Comparison of ENCODE assay signal across 8 cellular contexts in the genomic region with DNA sequence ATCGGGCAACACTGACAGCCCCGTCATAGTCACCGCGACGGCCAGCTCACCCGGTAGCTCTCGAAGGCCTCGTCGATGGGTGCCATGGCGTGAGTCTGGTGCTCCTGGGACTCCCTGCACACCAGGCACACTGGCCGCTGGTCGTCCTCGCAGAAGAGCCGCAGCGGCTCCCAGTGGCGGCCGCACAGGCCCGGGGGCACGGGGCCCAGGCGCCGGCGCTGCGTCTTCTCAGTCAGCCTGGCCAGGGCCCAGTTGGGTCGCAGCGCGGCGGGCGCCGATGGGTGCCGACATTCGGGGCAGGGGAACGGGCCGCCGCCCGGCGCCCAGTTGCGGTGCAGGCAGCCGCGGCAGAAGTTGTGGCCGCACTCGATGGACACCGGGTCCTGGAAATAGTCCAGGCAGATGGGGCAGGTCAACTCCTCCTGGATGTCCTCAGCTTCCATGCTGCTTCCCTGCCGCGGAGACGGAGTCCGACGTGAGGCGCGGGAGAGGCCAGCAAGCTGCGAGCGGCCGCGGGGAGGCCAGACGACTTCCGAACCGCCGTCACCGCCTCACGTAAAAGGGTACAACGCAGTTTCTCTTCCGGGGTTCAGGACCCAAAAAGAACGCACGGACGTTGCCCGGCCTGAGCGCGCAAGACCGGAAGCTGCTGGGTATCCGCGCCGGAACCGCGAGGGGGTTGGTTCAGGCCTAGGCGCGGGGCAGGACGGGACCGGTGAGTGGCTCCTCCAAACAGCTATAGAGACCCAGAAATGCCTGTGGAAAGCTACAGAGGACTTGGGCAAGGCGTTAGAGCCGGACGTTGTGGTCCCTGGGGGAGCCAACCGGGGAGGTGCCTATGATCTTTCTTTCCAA. TPM values are rescaled to one million over a fixed set of nuclear protein-coding genes. Genes with fewer than 3 reads are reported as not detected.
DNase-seq lines count a peak whose midpoint lies in the region; ATAC-seq and TF ChIP-seq lines count a peak whose summit lies in the region.

A gene with protein sequence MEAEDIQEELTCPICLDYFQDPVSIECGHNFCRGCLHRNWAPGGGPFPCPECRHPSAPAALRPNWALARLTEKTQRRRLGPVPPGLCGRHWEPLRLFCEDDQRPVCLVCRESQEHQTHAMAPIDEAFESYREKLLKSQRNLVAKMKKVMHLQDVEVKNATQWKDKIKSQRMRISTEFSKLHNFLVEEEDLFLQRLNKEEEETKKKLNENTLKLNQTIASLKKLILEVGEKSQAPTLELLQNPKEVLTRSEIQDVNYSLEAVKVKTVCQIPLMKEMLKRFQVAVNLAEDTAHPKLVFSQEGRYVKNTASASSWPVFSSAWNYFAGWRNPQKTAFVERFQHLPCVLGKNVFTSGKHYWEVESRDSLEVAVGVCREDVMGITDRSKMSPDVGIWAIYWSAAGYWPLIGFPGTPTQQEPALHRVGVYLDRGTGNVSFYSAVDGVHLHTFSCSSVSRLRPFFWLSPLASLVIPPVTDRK (minus strand): TSS at position 572 of the 855 bp plus-strand sequence. CDS start 129 bp downstream, at position 443.

- H3K4me3 ChIP-seq in adipocyte (ENCODE audit: low read length) (peak within 1 kb of the TSS; percentile 98), heart left ventricle (peak within 1 kb of the TSS; percentile 57 to 97 (median 81)), uterus (peak within 1 kb of the TSS; percentile 59 to 96)

- H3K27me3 ChIP-seq in adipocyte (replicated peaks; ENCODE audit: control insufficient read depth, insufficient read depth, low read length) = no peaks in the 10 kb centered on the region
- H3K27me3 ChIP-seq in heart left ventricle = no peaks in the 10 kb centered on the region
- no peaks in the 10 kb centered on the region for H3K27me3 ChIP-seq in uterus

- intact Hi-C loops in heart left ventricle (cut with DNase I) (loop anchor here in 7 of 10 donors (2.0 to 10.0 kb wide), 7 partner anchors 68 to 304 kb away; partner anchors contain the start of genes ZNF3 (in 5 of the 7), COPS6 (in 3 of the 7) and ZSCAN25 (in 1 of the 7)), uterus (cut with DNase I; ENCODE audit: low total_unique reads) (no loop called here)

- peak in 1 of 2 donors; percentile 88 for TF ChIP-seq POLR2A in heart left ventricle (IDR thresholded peaks at IDR 0.05)
- peak; percentile 60 to 78 for TF ChIP-seq POLR2A in uterus (IDR thresholded peaks at IDR 0.05)

- H3K9me3 ChIP-seq in adipocyte (ENCODE audit: control insufficient read depth, low read length) = no peaks in the 10 kb centered on the region
- no peaks in the 10 kb centered on the region for H3K9me3 ChIP-seq in heart left ventricle
- H3K9me3 ChIP-seq in uterus = no peaks in the 10 kb centered on the region

- H3K27ac ChIP-seq in heart left ventricle (peak within 1 kb of the TSS; percentile 51 to 97 (median 92)), uterus (peak within 1 kb of the TSS; percentile 82 to 92)

- peak; percentile 83 for DNase-seq in NCI-H1105 treated with DMSO at 0.1 percent for 48 hours (lab: John Stamatoyannopoulos, UW)
- DNase-seq in T follicular helper cell (ENCODE audit: low read depth) = peak; percentile 78
- DNase-seq in adipocyte (ENCODE audit: low read depth) = peak; percentile 96
- DNase-seq in heart left ventricle = peak; percentile 92 to 95 (median 95)
- peak; percentile 57 for DNase-seq in pulmonary artery endothelial cell (ENCODE audit: low read depth, low spot score)
- peak; percentile 90 for DNase-seq in uterus

- ATAC-seq in HG02678 (IDR thresholded peaks at IDR 0.05; ENCODE audit: unreplicated experiment) = peak; percentile 98
- peak; percentile 99 to 100 (median 99) for ATAC-seq in heart left ventricle

- H3K36me3 ChIP-seq in adipocyte (ENCODE audit: control insufficient read depth, insufficient read depth, low read length, severe bottlenecking) (peaks cover 18% of the 10 kb centered on the region), heart left ventricle (peaks cover 0 to 36% (median 31%) of the 10 kb centered on the region in 9 donors), uterus (no peaks in the 10 kb centered on the region)

- WGBS in heart left ventricle, 4 donors = 1 to 8% (median 4%) methylated on average over 47 to 81 of the region's 81 CpGs

- H3K4me1 ChIP-seq in adipocyte (ENCODE audit: control insufficient read depth, insufficient read depth, low read length) (peaks cover 25% of the 10 kb centered on the region), heart left ventricle (peaks cover 9 to 42% (median 31%) of the 10 kb centered on the region in 12 donors), uterus (peaks cover 6 to 13% of the 10 kb centered on the region in 2 donors)

- peak within 1 kb of the TSS; percentile 98 for H3K9ac ChIP-seq in adipocyte (ENCODE audit: low read length)

- TF ChIP-seq CTCF in GM12873 (IDR thresholded peaks at IDR 0.05; ENCODE audit: insufficient read depth, low read depth, low read length, missing control alignments) (peak; percentile 24), heart left ventricle (IDR thresholded peaks at IDR 0.05) (peak in 5 of 12 donors; percentile 13 to 45 (median 41)), uterus (IDR thresholded peaks at IDR 0.05) (no peak)

RNA-seq across cellular contexts. Expression of the gene that starts here (rescaled TPM):
- total RNA-seq in heart left ventricle = 10 to 100 TPM in 4 of 9 donors, 1 to 10 TPM in 5; 4.7 to 13.5 (median 7.3) TPM
- 1 to 10 TPM; 5.1 to 6.9 TPM for polyA plus RNA-seq in heart left ventricle
- total RNA-seq in pulmonary artery endothelial cell = 14.0 and 17.4 TPM in 2 replicates
- total RNA-seq in uterus = 10 to 100 TPM; 22.6 to 51.7 (median 44.3) TPM

Comparison
In these comparisons a context has a peak if more than half of its experiments do, and no peak if none do; other contexts are left out.
1. Peak in every context shown above with its lines: DNase-seq, ATAC-seq, H3K4me3 ChIP-seq and H3K27ac ChIP-seq.